19 cellular contexts compared by ENCODE assay signal in genomic region chr10:126523071-126523470, GRCh38.
"Had no signal": no experiment of that assay in that cellular context is flagged by ENCODE, and none has a peak within 500 bp of the region (broad histone marks: within the 10 kb centered on the region; RNA-seq: fewer than 3 reads in every experiment).

No MANE protein-coding gene starts in this region.

- H3K27me3 Mint-ChIP-seq: dendritic cell treated with granulocyte-macrophage colony-stimulating factor and Interleukin-4, amounts not matched to agents 40 ng/mL and 50 ng/mL, for 4 days had no signal

- H3K27ac Mint-ChIP-seq: dendritic cell treated with granulocyte-macrophage colony-stimulating factor and Interleukin-4, amounts not matched to agents 40 ng/mL and 50 ng/mL, for 4 days; effector memory CD8-positive, alpha-beta T cell; endodermal cell had no signal

- H3K4me3 Mint-ChIP-seq: dendritic cell treated with granulocyte-macrophage colony-stimulating factor and Interleukin-4, amounts not matched to agents 40 ng/mL and 50 ng/mL, for 4 days; effector memory CD8-positive, alpha-beta T cell; endodermal cell had no signal

- H3K9me3 Mint-ChIP-seq: dendritic cell treated with granulocyte-macrophage colony-stimulating factor and Interleukin-4, amounts not matched to agents 40 ng/mL and 50 ng/mL, for 4 days had no signal

- DNase-seq: colonic mucosa; cortex of kidney; dermis blood vessel endothelial cell; dorsolateral prefrontal cortex; effector CD4-positive, alpha-beta T cell; effector CD8-positive, alpha-beta T cell; effector memory CD4-positive, alpha-beta T cell; effector memory CD8-positive, alpha-beta T cell; endodermal cell; erythroblast; esophagus squamous epithelium; foreskin fibroblast; foreskin keratinocyte; foreskin melanocyte; gastrocnemius medialis; glutamatergic neuron; heart left ventricle; heart right ventricle had no signal
